Comparison of ENCODE assay signal across 1 cellular context in genomic region chr22:42993651-42994275, GRCh38.
TF ChIP-seq lines count a peak whose summit lies in the region.

No MANE protein-coding gene starts in this region.

TF ChIP-seq in HepG2, 621 proteins besides CTCF, POLR2A, EP300 and RAD21 (continued from another document):
- TF ChIP-seq ZBTB40 (IDR thresholded peaks at IDR 0.05) (no peak), ZBTB40 (CRISPR knock-in tag; IDR thresholded peaks at IDR 0.05) (peak; percentile 40; the same call in 1 of the 2 replicates), TBP (CRISPR knock-in tag; IDR thresholded peaks at IDR 0.05) (no peak), ELF3 (CRISPR knock-in tag; IDR thresholded peaks at IDR 0.05) (peak; percentile 59), ZNF709 (CRISPR knock-in tag; IDR thresholded peaks at IDR 0.05) (no peak), SP5 (CRISPR knock-in tag; IDR thresholded peaks at IDR 0.05; ENCODE audit: borderline replicate concordance, low read depth) (0 out of 2 replicates have a peak, but pooled peaks have one; percentile 32), RFXAP (CRISPR knock-in tag; IDR thresholded peaks at IDR 0.05; ENCODE audit: borderline replicate concordance) (no peak), RFX5 (IDR thresholded peaks at IDR 0.05; ENCODE audit: low read depth, low read length) (no peak), GABPB1 (CRISPR knock-in tag; IDR thresholded peaks at IDR 0.05) (peak; percentile 9; the same call in 1 of the 2 replicates), ZNF614 (CRISPR knock-in tag; IDR thresholded peaks at IDR 0.05; ENCODE audit: borderline replicate concordance) (peak; percentile 38; the same call in 1 of the 2 replicates), JUNB (CRISPR knock-in tag; IDR thresholded peaks at IDR 0.05; ENCODE audit: borderline replicate concordance) (no peak), ZNF329 (CRISPR knock-in tag; IDR thresholded peaks at IDR 0.05; ENCODE audit: low read depth) (no peak), AKAP8 (CRISPR knock-in tag; IDR thresholded peaks at IDR 0.05) (0 out of 2 replicates have a peak, but pooled peaks have one; percentile 33), HMGA1 (CRISPR knock-in tag; conservative IDR thresholded peaks at IDR 0.05) (no peak), ZUFSP (CRISPR knock-in tag; IDR thresholded peaks at IDR 0.05; ENCODE audit: borderline replicate concordance) (no peak), ATF4 (CRISPR knock-in tag; IDR thresholded peaks at IDR 0.05) (peak; percentile 65 to 97; a peak in 3 of 4 replicates), KLF6 (CRISPR knock-in tag; IDR thresholded peaks at IDR 0.05) (0 out of 2 replicates have a peak, but pooled peaks have one; percentile 42), ZBTB25 (CRISPR knock-in tag; IDR thresholded peaks at IDR 0.05) (no peak), ZSCAN9 (CRISPR knock-in tag; IDR thresholded peaks at IDR 0.05; ENCODE audit: borderline replicate concordance) (no peak), STAG1 (CRISPR knock-in tag; IDR thresholded peaks at IDR 0.05) (peak; percentile 21; the same call in 1 of the 2 replicates), CENPX (CRISPR knock-in tag; IDR thresholded peaks at IDR 0.05) (no peak), KDM5A (IDR thresholded peaks at IDR 0.05; ENCODE audit: borderline replicate concordance, low read length) (no peak), HOXD1 (CRISPR knock-in tag; IDR thresholded peaks at IDR 0.05) (peak; percentile 80; the same call in 1 of the 2 replicates), TAF1 (CRISPR knock-in tag; IDR thresholded peaks at IDR 0.05) (peak; percentile 38; the same call in 1 of the 2 replicates)
